1 cellular context compared by ENCODE assay signal in the genomic region with DNA sequence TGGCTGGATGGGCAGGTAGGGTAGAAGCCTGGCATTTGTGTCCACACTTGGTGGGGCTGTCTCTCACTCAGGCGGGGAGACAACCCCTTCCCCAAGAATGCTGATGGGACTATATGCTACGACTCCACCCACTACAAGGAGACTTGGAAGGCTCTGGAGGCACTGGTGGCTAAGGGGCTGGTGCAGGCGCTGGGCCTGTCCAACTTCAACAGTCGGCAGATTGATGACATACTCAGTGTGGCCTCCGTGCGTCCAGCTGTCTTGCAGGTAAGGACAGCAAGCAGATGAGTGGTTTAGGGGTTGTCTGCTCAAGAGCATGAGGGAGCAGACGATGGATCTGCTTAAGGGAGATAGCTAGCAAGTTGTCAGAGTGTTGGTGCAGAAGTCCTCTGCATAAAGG.
TF ChIP-seq lines count a peak whose summit lies in the region.

No MANE protein-coding gene starts in this region.

TF ChIP-seq in WTC11, 78 proteins besides CTCF, POLR2A, EP300 and RAD21 (continued from another document):
- TF ChIP-seq, protein P1, sequence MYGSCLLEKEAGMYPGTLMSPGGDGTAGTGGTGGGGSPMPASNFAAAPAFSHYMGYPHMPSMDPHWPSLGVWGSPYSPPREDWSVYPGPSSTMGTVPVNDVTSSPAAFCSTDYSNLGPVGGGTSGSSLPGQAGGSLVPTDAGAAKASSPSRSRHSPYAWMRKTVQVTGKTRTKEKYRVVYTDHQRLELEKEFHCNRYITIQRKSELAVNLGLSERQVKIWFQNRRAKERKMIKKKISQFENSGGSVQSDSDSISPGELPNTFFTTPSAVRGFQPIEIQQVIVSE (CRISPR knock-in tag; IDR thresholded peaks at IDR 0.05; ENCODE audit: borderline replicate concordance), result no peak
- no peak for TF ChIP-seq ZNF671 (CRISPR knock-in tag; IDR thresholded peaks at IDR 0.05)
